Comparison of ENCODE assay signal across 9 cellular contexts in the genomic region with DNA sequence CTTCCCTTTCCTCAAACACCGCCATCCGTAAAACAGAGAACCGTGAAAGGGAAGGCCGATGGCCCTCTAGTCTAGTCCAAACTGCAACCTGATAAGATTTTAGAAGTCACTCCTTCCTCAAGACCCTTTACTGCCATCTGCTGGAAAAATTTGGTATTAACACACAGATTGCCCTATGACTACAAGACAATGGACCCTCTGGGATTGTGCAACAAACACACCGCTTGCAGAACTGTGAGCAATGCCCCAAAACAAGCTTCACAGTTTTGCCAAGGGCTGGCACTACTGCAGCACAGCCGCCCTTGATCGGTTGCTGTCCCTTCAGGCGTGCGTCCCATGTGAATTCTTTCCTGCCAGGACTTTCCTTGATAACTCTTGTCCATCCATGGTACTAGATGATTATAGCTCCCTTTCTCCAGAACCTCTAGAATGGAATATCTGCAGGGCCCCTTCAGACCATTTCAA. TPM values are rescaled to one million over a fixed set of nuclear protein-coding genes. Genes with fewer than 3 reads are reported as not detected.
A peak's percentile ranks its signal among the peaks of the same experiment; 100 is the strongest.
DNase-seq lines count a peak whose midpoint lies in the region; ATAC-seq and TF ChIP-seq lines count a peak whose summit lies in the region.
"Had no signal": no experiment of that assay in that cellular context is flagged by ENCODE, and none has a peak within 500 bp of the region (broad histone marks: within the 10 kb centered on the region; RNA-seq: fewer than 3 reads in every experiment).

No MANE protein-coding gene starts in this region.

- H3K79me2 ChIP-seq in SU-DHL-6 (ENCODE audit: insufficient read depth, low read length): no peaks in the 10 kb centered on the region

- H3K27me3 ChIP-seq in SU-DHL-6 (ENCODE audit: low read length): no peaks in the 10 kb centered on the region

- H3K9me2 ChIP-seq in SU-DHL-6 (replicated peaks; ENCODE audit: insufficient read depth, low read length): no peaks in the 10 kb centered on the region

- H3K27ac ChIP-seq in SU-DHL-6 (ENCODE audit: low read depth, low read length): no peak overlapping the region

- no peak overlapping the region for H3K4me3 ChIP-seq in SU-DHL-6 (ENCODE audit: insufficient read depth, low read length, poor library complexity, severe bottlenecking)

- peak overlapping the region in 1 of 5 experiments; percentile 79 for H3K27ac Mint-ChIP-seq in brain
- H3K27ac Mint-ChIP-seq: T-helper 1 cell treated with Interleukin-12 subunit alpha and Interleukin-12 subunit beta and Interleukin-4 antibody, amounts not matched to agents 30 μg/mL and 1 μg/mL, for 36 hours had no signal

- no peaks in the 10 kb centered on the region for H3K9me3 ChIP-seq in SU-DHL-6 (ENCODE audit: insufficient read depth, low read length)

- H3K4me1 Mint-ChIP-seq in brain: peaks cover 20% of the 10 kb centered on the region

- H4K20me1 ChIP-seq in SU-DHL-6 (ENCODE audit: low read depth, low read length): no peaks in the 10 kb centered on the region

- TF ChIP-seq CTCF in SU-DHL-6 (IDR thresholded peaks at IDR 0.05; ENCODE audit: insufficient read depth, low read length, poor library complexity, severe bottlenecking): peak; percentile 63
- TF ChIP-seq CTCF in brain (conservative IDR thresholded peaks at IDR 0.05): peak; percentile 67 to 81

- DNase-seq in Ammon's horn (ENCODE audit: low spot score): peak; percentile 80
- peak; percentile 55 for DNase-seq in NCI-H1694 treated with DMSO at 0.1 percent for 48 hours (lab: John Stamatoyannopoulos, UW)
- peak; percentile 95 for DNase-seq in inferior parietal cortex (ENCODE audit: extremely low spot score)
- DNase-seq in stimulated activated CD4-positive, alpha-beta T cell treated with anti-CD3 and anti-CD28 coated beads, Interleukin-1b, Interleukin-23, amount 100 ng/mL, for 24 hours (ENCODE audit: low read depth in 4 of 4, low spot score in 1 of 4): peak in 3 of 4 experiments; percentile 11 to 47 (median 33)

- H3K9ac ChIP-seq in SU-DHL-6 (ENCODE audit: low read length): no peak overlapping the region

- no peaks in the 10 kb centered on the region for H3K36me3 Mint-ChIP-seq in brain

- ATAC-seq in GM18861 (IDR thresholded peaks at IDR 0.05; ENCODE audit: unreplicated experiment): peak; percentile 97
- ATAC-seq in HG02981 (IDR thresholded peaks at IDR 0.05; ENCODE audit: unreplicated experiment): peak; percentile 95

- no peak overlapping the region for H2AFZ ChIP-seq in SU-DHL-6 (ENCODE audit: low read depth, low read length, severe bottlenecking)

- H3K4me2 ChIP-seq in SU-DHL-6 (ENCODE audit: low read depth, low read length, poor library complexity, severe bottlenecking): no peak overlapping the region

- H3K27me3 Mint-ChIP-seq in brain: peaks cover 5% of the 10 kb centered on the region

- peak overlapping the region in 1 of 5 experiments; percentile 43 for H3K4me3 Mint-ChIP-seq in brain
- H3K4me3 Mint-ChIP-seq: T-helper 1 cell treated with Interleukin-12 subunit alpha and Interleukin-12 subunit beta and Interleukin-4 antibody, amounts not matched to agents 30 μg/mL and 1 μg/mL, for 36 hours had no signal

- H3K36me3 ChIP-seq in SU-DHL-6 (ENCODE audit: low read length): no peaks in the 10 kb centered on the region

- H3K9me3 Mint-ChIP-seq in brain: no peaks in the 10 kb centered on the region
- H3K9me3 Mint-ChIP-seq: T-helper 1 cell treated with Interleukin-12 subunit alpha and Interleukin-12 subunit beta and Interleukin-4 antibody, amounts not matched to agents 30 μg/mL and 1 μg/mL, for 36 hours had no signal

- H3F3A ChIP-seq in SU-DHL-6 (ENCODE audit: insufficient read depth): no peaks in the 10 kb centered on the region

RNA-seq across cellular contexts. Expression of a gene that starts 23.1 kb away (rescaled TPM):
- 13.3 TPM for polyA plus RNA-seq in brain (ENCODE audit: insufficient read depth, low read depth, low replicate concordance)

Comparison
In these comparisons a context has a peak if more than half of its experiments do, and no peak if none do; other contexts are left out.
1. DNase-seq: peak in every context shown above with its lines; median percentile 95 in inferior parietal cortex; 80 in Ammon's horn; 55 in NCI-H1694 treated with DMSO at 0.1 percent for 48 hours; 33 in stimulated activated CD4-positive, alpha-beta T cell treated with anti-CD3 and anti-CD28 coated beads, Interleukin-1b, Interleukin-23, amount 100 ng/mL, for 24 hours.